10 cellular contexts compared by ENCODE assay signal in the genomic region with DNA sequence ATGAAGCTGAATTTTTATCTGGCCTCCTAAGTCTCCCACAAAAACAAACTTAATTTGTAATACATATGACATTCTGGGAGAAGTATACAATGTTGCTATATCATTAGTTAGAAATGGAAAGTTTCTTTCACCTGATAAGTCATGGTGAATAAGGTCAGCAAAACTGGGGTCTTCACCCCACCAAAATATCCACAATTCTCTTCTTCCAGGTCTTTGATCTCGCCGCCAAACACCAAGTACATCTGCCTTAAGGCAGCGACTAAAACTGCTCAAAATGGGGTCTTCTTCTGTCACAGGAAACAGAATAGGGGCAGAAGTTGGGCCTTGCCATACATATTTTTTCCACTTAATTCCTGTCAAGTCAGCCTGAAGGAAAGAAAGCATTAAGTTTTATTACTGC. TPM values are rescaled to one million over a fixed set of nuclear protein-coding genes. Genes with fewer than 3 reads are reported as not detected.
DNase-seq lines count a peak whose midpoint lies in the region; ATAC-seq, FAIRE-seq and TF ChIP-seq lines count a peak whose summit lies in the region.
"Had no signal": no experiment of that assay in that cellular context is flagged by ENCODE, and none has a peak within 500 bp of the region (broad histone marks: within the 10 kb centered on the region; RNA-seq: fewer than 3 reads in every experiment).

No MANE protein-coding gene starts in this region.

- CTCF ChIA-PET in K562 (lab: Yijun Ruan, JAX; ENCODE audit: low intra/inter-chr PET ratio), result no interaction called here

- H4K20me1 ChIP-seq in K562 (replicated peaks; ENCODE audit: control insufficient read depth, insufficient read depth, low read length), result peaks cover 27% of the 10 kb centered on the region

- peaks cover 41% of the 10 kb centered on the region for H3K36me3 Mint-ChIP-seq in stimulated activated naive CD8-positive, alpha-beta T cell treated with anti-CD3 and anti-CD28 coated beads, Interleukin-15, Interleukin-2, amounts not matched to agents 100 ng/mL and 50 ng/mL, for 24 hours (ENCODE audit: low read depth)
- peaks cover 6% of the 10 kb centered on the region for H3K36me3 Mint-ChIP-seq in memory B cell

- no peaks in the 10 kb centered on the region for H3K9me1 ChIP-seq in K562 (ENCODE audit: control insufficient read depth, insufficient read depth, low read length)

- POLR2A ChIA-PET in K562 (lab: Yijun Ruan, JAX), result interaction anchor here (0.5 to 3.2 kb wide), 3 partner anchors 10 to 971 kb away, joined by 3 to 16 read pairs (median 4); no protein-coding TSS in a partner anchor

- H3K4me1 ChIP-seq in K562 (replicated peaks in 1 of 2; ENCODE audit: control insufficient read depth in 2 of 2, insufficient read depth in 2 of 2, low read length in 2 of 2), result peaks cover 4 to 7% of the 10 kb centered on the region in 2 experiments; a peak in 3 of 5 replicates

- H2AFZ ChIP-seq in K562 (ENCODE audit: low read depth, low read length), result no peak overlapping the region

- peak overlapping the region; percentile 86 for H3K4me3 ChIP-seq in K562

- intact Hi-C loops in K562 (cut with micrococcal nuclease), result no loop called here

- DNase-seq in stimulated activated naive CD8-positive, alpha-beta T cell treated with anti-CD3 and anti-CD28 coated beads, Interleukin-15, Interleukin-2, amounts not matched to agents 100 U/mL and 50 U/mL, for 24 hours, result no peak
- DNase-seq in K562 (ENCODE audit: extremely low read depth in 1 of 4, low spot score in 3 of 4), result peak in 1 of 4 experiments; percentile 16
- DNase-seq in memory B cell (ENCODE audit: low spot score in 2 of 2), result no peak
- DNase-seq in NCI-H2171 treated with DMSO at 0.1 percent for 48 hours (lab: John Stamatoyannopoulos, UW), result no peak
- DNase-seq in NAMALWA (ENCODE audit: low spot score), result no peak
- DNase-seq in DMS153 (lab: John Stamatoyannopoulos, UW), result no peak
- DNase-seq: adrenal gland, EL had no signal

- FAIRE-seq in K562 (lab: Jason Lieb, UNC), result no peak

- no TSS peak for BruUV-seq in K562 (replicated peaks; lab: Mats Ljungman, UMichigan)

- no peaks in the 10 kb centered on the region for H3K27me3 ChIP-seq in K562 (ENCODE audit: control insufficient read depth in 2 of 2, insufficient read depth in 2 of 2, low read length in 2 of 2)
- H3K27me3 ChIP-seq: adrenal gland had no signal

- peak overlapping the region; percentile 62 for H3K27ac Mint-ChIP-seq in stimulated activated naive CD8-positive, alpha-beta T cell treated with anti-CD3 and anti-CD28 coated beads, Interleukin-15, Interleukin-2, amounts not matched to agents 100 ng/mL and 50 ng/mL, for 24 hours
- H3K27ac Mint-ChIP-seq in memory B cell, result peak overlapping the region; percentile 93

- peak overlapping the region; percentile 49 to 83; a peak in 3 of 4 replicates for H3K9ac ChIP-seq in K562 (ENCODE audit: insufficient read depth in 1 of 2, low read depth in 2 of 2, low read length in 2 of 2)

- TF ChIP-seq EP300 in K562 (IDR thresholded peaks at IDR 0.05; ENCODE audit: low read length), result no peak

- in situ Hi-C loops in K562 (cut with MboI), result no loop called here

- no peaks in the 10 kb centered on the region for H3K9me3 Mint-ChIP-seq in stimulated activated naive CD8-positive, alpha-beta T cell treated with anti-CD3 and anti-CD28 coated beads, Interleukin-15, Interleukin-2, amounts not matched to agents 100 ng/mL and 50 ng/mL, for 24 hours
- H3K9me3 Mint-ChIP-seq in memory B cell, result no peaks in the 10 kb centered on the region

- H3K4me2 ChIP-seq in K562 (ENCODE audit: insufficient read depth, low read length), result peak overlapping the region; percentile 98

- no peaks in the 10 kb centered on the region for H3K9me3 ChIP-seq in K562 (replicated peaks; ENCODE audit: control insufficient read depth, insufficient read depth, low read depth, low read length)
- H3K9me3 ChIP-seq: adrenal gland had no signal

- H3K27me3 Mint-ChIP-seq in stimulated activated naive CD8-positive, alpha-beta T cell treated with anti-CD3 and anti-CD28 coated beads, Interleukin-15, Interleukin-2, amounts not matched to agents 100 ng/mL and 50 ng/mL, for 24 hours, result no peaks in the 10 kb centered on the region
- H3K27me3 Mint-ChIP-seq in memory B cell, result no peaks in the 10 kb centered on the region

- WGBS in K562 (ENCODE audit: insufficient coverage, low coverage, missing lambda C conversion rate), result 2% methylated on average over 3 of the region's 3 CpGs

- H3K4me3 Mint-ChIP-seq in stimulated activated naive CD8-positive, alpha-beta T cell treated with anti-CD3 and anti-CD28 coated beads, Interleukin-15, Interleukin-2, amounts not matched to agents 100 ng/mL and 50 ng/mL, for 24 hours, result peak overlapping the region; percentile 94
- peak overlapping the region; percentile 95 for H3K4me3 Mint-ChIP-seq in memory B cell

- peaks cover 60% of the 10 kb centered on the region for H3K4me1 Mint-ChIP-seq in stimulated activated naive CD8-positive, alpha-beta T cell treated with anti-CD3 and anti-CD28 coated beads, Interleukin-15, Interleukin-2, amounts not matched to agents 100 ng/mL and 50 ng/mL, for 24 hours (ENCODE audit: low read depth)
- H3K4me1 Mint-ChIP-seq in memory B cell, result peaks cover 38% of the 10 kb centered on the region

- TF ChIP-seq RAD21 in K562 (CRISPR knock-in tag; conservative IDR thresholded peaks at IDR 0.05 in 1 of 2, IDR thresholded peaks at IDR 0.05 in 1 of 2), result no peak

- peaks cover 78% of the 10 kb centered on the region for H3K79me2 ChIP-seq in K562 (ENCODE audit: control insufficient read depth, insufficient read depth, low read length)

- ATAC-seq in stimulated activated naive CD8-positive, alpha-beta T cell treated with anti-CD3 and anti-CD28 coated beads, Interleukin-15, Interleukin-2, amounts not matched to agents 100 U/mL and 50 U/mL, for 24 hours, result no peak
- ATAC-seq in K562 (no peak), memory B cell (ENCODE audit: low read depth) (no peak), GM18502 (IDR thresholded peaks at IDR 0.05; ENCODE audit: poor library complexity, unreplicated experiment) (no peak)

- peaks cover 49% of the 10 kb centered on the region for H3K36me3 ChIP-seq in K562 (ENCODE audit: control insufficient read depth, insufficient read depth, low read length)

- no peak for TF ChIP-seq CTCF in K562 (IDR thresholded peaks at IDR 0.05 in 2 of 3, conservative IDR thresholded peaks at IDR 0.05 in 1 of 3; ENCODE audit: insufficient read depth in 2 of 3, low read depth in 1 of 3, low read length in 3 of 3)

- H3K27ac ChIP-seq in K562 (ENCODE audit: extremely low read depth, low read depth, low read length), result peak overlapping the region; percentile 89; the same call in 2 of the 3 replicates
- H3K27ac ChIP-seq: adrenal gland had no signal

- no peak for TF ChIP-seq POLR2A in K562 (conservative IDR thresholded peaks at IDR 0.05)

TF ChIP-seq in K562, 482 proteins besides CTCF, POLR2A, EP300 and RAD21 (continues in another document):
- TF ChIP-seq JUN (IDR thresholded peaks at IDR 0.05; ENCODE audit: borderline replicate concordance, low read depth, low read length) (no peak), JUN (CRISPR knock-in tag; IDR thresholded peaks at IDR 0.05; ENCODE audit: borderline replicate concordance) (no peak), ZNF696 (CRISPR knock-in tag; conservative IDR thresholded peaks at IDR 0.05) (no peak), NFXL1 (CRISPR knock-in tag; IDR thresholded peaks at IDR 0.05) (no peak), TAF9B (IDR thresholded peaks at IDR 0.05; ENCODE audit: partially characterized antibody) (no peak), SMAD2 (IDR thresholded peaks at IDR 0.05; ENCODE audit: low read depth, low read length) (no peak), CHAMP1 (IDR thresholded peaks at IDR 0.05) (no peak), MLX (CRISPR knock-in tag; conservative IDR thresholded peaks at IDR 0.05) (no peak)

RNA-seq across cellular contexts. Expression of gene MED13, which starts 2.1 kb away (rescaled TPM):
- total RNA-seq in K562 (2011; cell fraction: chromatin; rRNA removed; ENCODE audit: low replicate concordance), result 264 and 586 TPM in 2 replicates
- 98.4 and 126 TPM in 2 replicates for total RNA-seq in K562 (2011; cell fraction: nucleolus; rRNA removed)
- total RNA-seq in K562 (2011; cell fraction: nucleoplasm; rRNA removed), result 186 and 199 TPM in 2 replicates
- total RNA-seq in K562 (2014; rRNA removed) (25.1 and 26.9 TPM in 2 replicates), K562 (2014; rRNA removed; fragmentation: Illumina TruSeq; extraction: Trizol) (48.4 and 55.0 TPM in 2 replicates), K562 (2015; rRNA removed; fragmentation: Illumina TruSeq; extraction: Trizol) (42.5 and 45.4 TPM in 2 replicates), K562 (2021) (42.6 and 46.3 TPM in 2 replicates)
- polyA plus RNA-seq in K562 (2011; rRNA removed) (36.5 and 36.7 TPM in 2 replicates), K562 (2014; fragmentation: Illumina TruSeq; extraction: Trizol) (26.5 and 28.2 TPM in 2 replicates), K562 (2014; fragmentation: Nextera tagmentation; extraction: Ambion mirVana) (1 to 10 TPM; 5.4 to 6.1 TPM), K562 (2014; rRNA removed) (11.0 and 13.5 TPM in 2 replicates)
- 9.9 and 16.5 TPM in 2 replicates for polyA plus RNA-seq in K562 (2011; cell fraction: cytosol; rRNA removed)
- polyA plus RNA-seq in K562 (2011; cell fraction: nucleus; rRNA removed), result 45.0 and 51.7 TPM in 2 replicates
- 10.9 and 13.8 TPM in 2 replicates for polyA plus RNA-seq in K562 (2012)
- 235 and 248 TPM in 2 replicates for polyA minus RNA-seq in K562 (2011; rRNA and poly(A)+ RNA removed)
- polyA minus RNA-seq in K562 (2011; cell fraction: cytosol; rRNA and poly(A)+ RNA removed), result 64.0 and 69.1 TPM in 2 replicates
- polyA minus RNA-seq in K562 (2011; cell fraction: nucleus; rRNA and poly(A)+ RNA removed), result 46.3 and 105 TPM in 2 replicates
